Comparison of ENCODE assay signal across 13 cellular contexts in the genomic region with DNA sequence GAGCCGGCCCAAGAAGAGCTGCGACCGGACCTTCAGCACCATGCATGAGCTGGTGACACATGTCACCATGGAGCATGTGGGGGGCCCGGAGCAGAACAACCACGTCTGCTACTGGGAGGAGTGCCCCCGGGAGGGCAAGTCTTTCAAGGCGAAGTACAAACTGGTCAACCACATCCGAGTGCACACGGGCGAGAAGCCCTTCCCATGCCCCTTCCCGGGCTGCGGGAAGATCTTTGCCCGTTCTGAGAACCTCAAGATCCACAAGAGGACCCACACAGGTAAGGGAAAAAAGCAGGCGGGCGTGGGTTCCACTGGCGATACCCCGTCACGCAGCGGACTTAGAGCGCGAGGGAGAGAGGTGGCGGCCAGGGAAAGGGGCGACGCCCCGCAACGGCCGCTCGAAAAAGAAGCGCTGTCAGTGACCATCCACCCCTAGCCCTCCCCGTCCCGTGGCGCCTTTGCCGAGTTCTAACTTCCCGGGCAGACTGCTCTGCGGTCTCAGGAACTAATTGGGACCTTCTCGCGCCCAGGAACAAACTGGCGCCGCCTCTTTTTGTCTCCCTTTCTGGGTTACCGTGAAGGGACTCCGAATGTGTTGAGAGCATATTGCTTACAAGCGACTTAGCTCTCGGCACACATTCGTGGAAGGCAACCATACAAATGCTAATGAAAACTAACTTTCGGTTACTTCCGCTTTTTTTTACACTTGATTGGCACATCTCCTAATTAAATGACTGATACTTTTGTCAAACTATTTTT. TPM values are rescaled to one million over a fixed set of nuclear protein-coding genes. Genes with fewer than 3 reads are reported as not detected.
DNase-seq lines count a peak whose midpoint lies in the region; ATAC-seq and TF ChIP-seq lines count a peak whose summit lies in the region.
"Had no signal": no experiment of that assay in that cellular context is flagged by ENCODE, and none has a peak within 500 bp of the region (broad histone marks: within the 10 kb centered on the region; RNA-seq: fewer than 3 reads in every experiment).

No MANE protein-coding gene starts in this region.

- H3K4me1 ChIP-seq in aorta (ENCODE audit: control insufficient read depth in 1 of 2, insufficient read depth in 2 of 2, low read length in 2 of 2), result no peaks in the 10 kb centered on the region
- no peaks in the 10 kb centered on the region for H3K4me1 ChIP-seq in testis
- H3K4me1 ChIP-seq: right lobe of liver had no signal

- peaks cover 60% of the 10 kb centered on the region for H3K27me3 Mint-ChIP-seq in stimulated activated naive CD8-positive, alpha-beta T cell treated with anti-CD3 and anti-CD28 coated beads, Interleukin-15, Interleukin-2, amounts not matched to agents 100 ng/mL and 50 ng/mL, for 24 hours
- H3K27me3 Mint-ChIP-seq in activated naive CD8-positive, alpha-beta T cell treated with anti-CD3 and anti-CD28 coated beads for 36 hours, result peaks cover 85% of the 10 kb centered on the region
- peaks cover 11% of the 10 kb centered on the region for H3K27me3 Mint-ChIP-seq in memory B cell

- no peak for ATAC-seq in stimulated activated naive CD8-positive, alpha-beta T cell treated with anti-CD3 and anti-CD28 coated beads, Interleukin-15, Interleukin-2, amounts not matched to agents 100 U/mL and 50 U/mL, for 24 hours
- ATAC-seq in memory B cell (ENCODE audit: low read depth) (no peak), aorta (ENCODE audit: low FRiP score) (peak; percentile 19), HG03565 (IDR thresholded peaks at IDR 0.05; ENCODE audit: unreplicated experiment) (no peak)
- ATAC-seq: left lobe of liver had no signal

- peak overlapping the region; percentile 55 for H3K4me3 Mint-ChIP-seq in stimulated activated naive CD8-positive, alpha-beta T cell treated with anti-CD3 and anti-CD28 coated beads, Interleukin-15, Interleukin-2, amounts not matched to agents 100 ng/mL and 50 ng/mL, for 24 hours
- H3K4me3 Mint-ChIP-seq in activated naive CD8-positive, alpha-beta T cell treated with anti-CD3 and anti-CD28 coated beads for 36 hours, result peak overlapping the region; percentile 55
- peak overlapping the region; percentile 14 for H3K4me3 Mint-ChIP-seq in memory B cell

- H3K9me3 ChIP-seq in aorta (ENCODE audit: control insufficient read depth, low read length) (no peaks in the 10 kb centered on the region), testis (no peaks in the 10 kb centered on the region)
- H3K9me3 ChIP-seq: right lobe of liver had no signal

- DNase-seq in stimulated activated naive CD8-positive, alpha-beta T cell treated with anti-CD3 and anti-CD28 coated beads, Interleukin-15, Interleukin-2, amounts not matched to agents 100 U/mL and 50 U/mL, for 24 hours, result no peak
- no peak for DNase-seq in activated naive CD8-positive, alpha-beta T cell treated with anti-CD3 and anti-CD28 coated beads for 36 hours
- DNase-seq in memory B cell (ENCODE audit: low spot score in 2 of 2), result no peak
- no peak for DNase-seq in aorta
- no peak for DNase-seq in stimulated activated CD4-positive, alpha-beta T cell treated with anti-CD3 and anti-CD28 coated beads, Interleukin-4, amount 100 ng/mL, for 24 hours
- no peak for DNase-seq in testis
- DNase-seq: activated CD4-positive, alpha-beta T cell treated with anti-CD3 and anti-CD28 coated beads for 1 hour; CD4-positive, CD25-positive, alpha-beta regulatory T cell; NCI-H1436; right lobe of liver had no signal

- H3K36me3 ChIP-seq in aorta (ENCODE audit: control insufficient read depth in 1 of 2, insufficient read depth in 2 of 2, low read length in 1 of 2) (no peaks in the 10 kb centered on the region), testis (ENCODE audit: low read depth, missing control alignments) (no peaks in the 10 kb centered on the region)
- H3K36me3 ChIP-seq: right lobe of liver had no signal

- TF ChIP-seq CTCF in testis (IDR thresholded peaks at IDR 0.05), result no peak

- H3K4me1 Mint-ChIP-seq in stimulated activated naive CD8-positive, alpha-beta T cell treated with anti-CD3 and anti-CD28 coated beads, Interleukin-15, Interleukin-2, amounts not matched to agents 100 ng/mL and 50 ng/mL, for 24 hours (ENCODE audit: low read depth), result peaks cover 15% of the 10 kb centered on the region
- H3K4me1 Mint-ChIP-seq in activated naive CD8-positive, alpha-beta T cell treated with anti-CD3 and anti-CD28 coated beads for 36 hours, result peaks cover 15% of the 10 kb centered on the region
- H3K4me1 Mint-ChIP-seq in memory B cell, result no peaks in the 10 kb centered on the region

- H3K27ac Mint-ChIP-seq in stimulated activated naive CD8-positive, alpha-beta T cell treated with anti-CD3 and anti-CD28 coated beads, Interleukin-15, Interleukin-2, amounts not matched to agents 100 ng/mL and 50 ng/mL, for 24 hours, result no peak overlapping the region
- H3K27ac Mint-ChIP-seq in activated naive CD8-positive, alpha-beta T cell treated with anti-CD3 and anti-CD28 coated beads for 36 hours, result no peak overlapping the region
- no peak overlapping the region for H3K27ac Mint-ChIP-seq in memory B cell
- H3K27ac Mint-ChIP-seq: CD4-positive, CD25-positive, alpha-beta regulatory T cell had no signal

- H3K4me3 ChIP-seq in aorta (ENCODE audit: low read length in 2 of 2), result no peak overlapping the region
- no peak overlapping the region for H3K4me3 ChIP-seq in testis
- H3K4me3 ChIP-seq: right lobe of liver had no signal

- H3K27me3 ChIP-seq in aorta (ENCODE audit: control insufficient read depth in 1 of 2, insufficient read depth in 2 of 2, low read length in 1 of 2) (no peaks in the 10 kb centered on the region), testis (no peaks in the 10 kb centered on the region)

- no peaks in the 10 kb centered on the region for H3K9me3 Mint-ChIP-seq in stimulated activated naive CD8-positive, alpha-beta T cell treated with anti-CD3 and anti-CD28 coated beads, Interleukin-15, Interleukin-2, amounts not matched to agents 100 ng/mL and 50 ng/mL, for 24 hours
- H3K9me3 Mint-ChIP-seq in activated naive CD8-positive, alpha-beta T cell treated with anti-CD3 and anti-CD28 coated beads for 36 hours, result no peaks in the 10 kb centered on the region
- H3K9me3 Mint-ChIP-seq in memory B cell, result no peaks in the 10 kb centered on the region

- H3K27ac ChIP-seq in aorta (ENCODE audit: low read depth in 1 of 2, low read length in 2 of 2) (no peak overlapping the region), testis (no peak overlapping the region)
- H3K27ac ChIP-seq: right lobe of liver had no signal

- no peak for TF ChIP-seq POLR2A in testis (IDR thresholded peaks at IDR 0.05)

- 5 to 30% methylated on average over 46 of the region's 46 CpGs for WGBS in aorta, 2 donors
- 3 to 4% methylated on average over 6 to 24 of the region's 46 CpGs for WGBS in testis, 2 donors

- intact Hi-C loops in aorta (cut with DNase I) (no loop called here), testis (cut with DNase I; ENCODE audit: low total_unique reads) (no loop called here)

- peaks cover 5% of the 10 kb centered on the region for H3K36me3 Mint-ChIP-seq in stimulated activated naive CD8-positive, alpha-beta T cell treated with anti-CD3 and anti-CD28 coated beads, Interleukin-15, Interleukin-2, amounts not matched to agents 100 ng/mL and 50 ng/mL, for 24 hours (ENCODE audit: low read depth)
- H3K36me3 Mint-ChIP-seq in activated naive CD8-positive, alpha-beta T cell treated with anti-CD3 and anti-CD28 coated beads for 36 hours, result peaks cover 3% of the 10 kb centered on the region
- no peaks in the 10 kb centered on the region for H3K36me3 Mint-ChIP-seq in memory B cell
- H3K36me3 Mint-ChIP-seq: CD4-positive, CD25-positive, alpha-beta regulatory T cell had no signal

RNA-seq across cellular contexts. Expression of a gene that starts 1.7 kb away (rescaled TPM):
- not detected for total RNA-seq in activated naive CD8-positive, alpha-beta T cell treated with anti-CD3 and anti-CD28 coated beads for 36 hours
- not detected for total RNA-seq in aorta
- under 1 TPM in 1 of 2 donors, not detected in 1; 0.25 TPM for polyA plus RNA-seq in aorta
- total RNA-seq in testis, result 1 to 10 TPM; 1.3 to 1.5 TPM
- polyA plus RNA-seq in testis (ENCODE audit: insufficient read depth, low read depth, low replicate concordance), result 1.5 TPM
- total RNA-seq: CD4-positive, CD25-positive, alpha-beta regulatory T cell; right lobe of liver had no signal
- polyA plus RNA-seq: CD4-positive, CD25-positive, alpha-beta regulatory T cell had no signal
